ENCODE assay signal across 31 cellular contexts in genomic region chr2:82487354-82487753, GRCh38.
"Had no signal": no experiment of that assay in that cellular context is flagged by ENCODE, and none has a peak within 500 bp of the region (broad histone marks: within the 10 kb centered on the region; RNA-seq: fewer than 3 reads in every experiment).

No MANE protein-coding gene starts in this region.

- H3K4me2 ChIP-seq: neural progenitor cell had no signal

- H3K9me3 Mint-ChIP-seq: type B pancreatic cell had no signal

- H3K9me3 ChIP-seq: ovary, psoas muscle, right lobe of liver, sigmoid colon, suprapubic skin, testis, tibial artery, upper lobe of right lung, vagina had no signal

- H3K9ac ChIP-seq: neural progenitor cell, parathyroid adenoma had no signal

- H3K27ac Mint-ChIP-seq: naive thymus-derived CD4-positive, alpha-beta T cell; natural killer cell; nephron; neural progenitor cell; progenitor cell of endocrine pancreas; stimulated activated effector memory CD8-positive, alpha-beta T cell treated with anti-CD3 and anti-CD28 coated beads, Interleukin-12 subunit alpha, Interleukin-12 subunit beta, amount 100 ng/mL, for 72 hours; stimulated activated naive CD8-positive, alpha-beta T cell treated with anti-CD3 and anti-CD28 coated beads, Interleukin-15, amount 100 ng/mL, for 72 hours; type B pancreatic cell had no signal

- H3K27ac ChIP-seq: neural progenitor cell, ovary, parathyroid adenoma, psoas muscle, right lobe of liver, sigmoid colon, spleen, suprapubic skin, testis, tibial artery, transverse colon, upper lobe of right lung, vagina had no signal

- H3K27me3 ChIP-seq: neural progenitor cell, ovary, right lobe of liver, sigmoid colon, spleen, suprapubic skin, testis, tibial artery, transverse colon, upper lobe of right lung, vagina had no signal

- H3K36me3 Mint-ChIP-seq: naive thymus-derived CD4-positive, alpha-beta T cell; neural progenitor cell; stimulated activated effector memory CD8-positive, alpha-beta T cell treated with anti-CD3 and anti-CD28 coated beads, Interleukin-12 subunit alpha, Interleukin-12 subunit beta, amount 100 ng/mL, for 72 hours; type B pancreatic cell had no signal

- H3K4me1 Mint-ChIP-seq: naive thymus-derived CD4-positive, alpha-beta T cell; natural killer cell; nephron; neural progenitor cell; stimulated activated effector memory CD8-positive, alpha-beta T cell treated with anti-CD3 and anti-CD28 coated beads, Interleukin-12 subunit alpha, Interleukin-12 subunit beta, amount 100 ng/mL, for 72 hours; stimulated activated naive CD8-positive, alpha-beta T cell treated with anti-CD3 and anti-CD28 coated beads, Interleukin-15, amount 100 ng/mL, for 72 hours had no signal

- H2AFZ ChIP-seq: neural progenitor cell, parathyroid adenoma had no signal

- ATAC-seq: naive thymus-derived CD4-positive, alpha-beta T cell; natural killer cell; psoas muscle; right cardiac atrium; right lobe of liver; stimulated activated effector memory CD8-positive, alpha-beta T cell treated with anti-CD3 and anti-CD28 coated beads, Interleukin-12 subunit alpha, Interleukin-12 subunit beta, amount 100 ng/mL, for 72 hours; stimulated activated naive CD8-positive, alpha-beta T cell treated with anti-CD3 and anti-CD28 coated beads, Interleukin-15, amount 100 ng/mL, for 72 hours; stimulated activated naive CD8-positive, alpha-beta T cell treated with anti-CD3 and anti-CD28 coated beads, Interleukin-15, Interleukin-2, amounts not matched to agents 100 U/mL and 50 U/mL, for 24 hours; upper lobe of right lung had no signal

- H3K4me1 ChIP-seq: neural progenitor cell, parathyroid adenoma, psoas muscle, right lobe of liver, sigmoid colon, spleen, suprapubic skin, testis, tibial artery, upper lobe of right lung, vagina had no signal

- H3K36me3 ChIP-seq: neural progenitor cell, ovary, right lobe of liver, sigmoid colon, spleen, suprapubic skin, tibial artery, transverse colon, upper lobe of right lung, vagina had no signal

- DNase-seq: naive thymus-derived CD4-positive, alpha-beta T cell; natural killer cell; occipital lobe; ovary; posterior cingulate gyrus; psoas muscle; right cardiac atrium; right lobe of liver; sigmoid colon; small intestine; spleen; stimulated activated CD4-positive, alpha-beta T cell treated with anti-CD3 and anti-CD28 coated beads, Interleukin-12 subunit alpha, Interleukin-12 subunit beta, amount 100 ng/mL, for 4 hours; stimulated activated CD4-positive, alpha-beta T cell treated with anti-CD3 and anti-CD28 coated beads, Interleukin-1b, Interleukin-23, amount 100 ng/mL, for 48 hours; stimulated activated CD4-positive, alpha-beta T cell treated with anti-CD3 and anti-CD28 coated beads, Interleukin-2, amount 100 ng/mL, for 48 hours; stimulated activated CD4-positive, alpha-beta T cell treated with anti-CD3 and anti-CD28 coated beads, Interleukin-4, amount 100 ng/mL, for 24 hours; stimulated activated naive CD4-positive, alpha-beta T cell; stimulated activated naive CD8-positive, alpha-beta T cell treated with anti-CD3 and anti-CD28 coated beads, Interleukin-15, amount 100 ng/mL, for 72 hours; stimulated activated naive CD8-positive, alpha-beta T cell treated with anti-CD3 and anti-CD28 coated beads, Interleukin-15, Interleukin-2, amounts not matched to agents 100 U/mL and 50 U/mL, for 24 hours; substantia nigra; testis; tibial artery; transverse colon; upper lobe of right lung had no signal

- H3K4me3 ChIP-seq: neural progenitor cell, ovary, psoas muscle, right lobe of liver, sigmoid colon, spleen, suprapubic skin, testis, tibial artery, transverse colon, upper lobe of right lung, vagina had no signal

- H3K79me2 ChIP-seq: parathyroid adenoma had no signal

- H3K27me3 Mint-ChIP-seq: naive thymus-derived CD4-positive, alpha-beta T cell; progenitor cell of endocrine pancreas; stimulated activated naive CD8-positive, alpha-beta T cell treated with anti-CD3 and anti-CD28 coated beads, Interleukin-15, amount 100 ng/mL, for 72 hours; type B pancreatic cell had no signal

- H3K4me3 Mint-ChIP-seq: naive thymus-derived CD4-positive, alpha-beta T cell; natural killer cell; nephron; neural progenitor cell; stimulated activated effector memory CD8-positive, alpha-beta T cell treated with anti-CD3 and anti-CD28 coated beads, Interleukin-12 subunit alpha, Interleukin-12 subunit beta, amount 100 ng/mL, for 72 hours; stimulated activated naive CD8-positive, alpha-beta T cell treated with anti-CD3 and anti-CD28 coated beads, Interleukin-15, amount 100 ng/mL, for 72 hours; type B pancreatic cell had no signal
